Comparison of ENCODE assay signal across 20 cellular contexts in genomic region chr1:157306896-157307295, GRCh38.
A peak's percentile ranks its signal among the peaks of the same experiment; 100 is the strongest.
DNase-seq lines count a peak whose midpoint lies in the region; ATAC-seq, FAIRE-seq and TF ChIP-seq lines count a peak whose summit lies in the region.
"Had no signal": no experiment of that assay in that cellular context is flagged by ENCODE, and none has a peak within 500 bp of the region (broad histone marks: within the 10 kb centered on the region; RNA-seq: fewer than 3 reads in every experiment).

No MANE protein-coding gene starts in this region.

- H3K36me3 ChIP-seq in OCI-LY3 (replicated peaks; ENCODE audit: low read depth, low read length) = peaks cover 15% of the 10 kb centered on the region
- no peaks in the 10 kb centered on the region for H3K36me3 ChIP-seq in endodermal cell (ENCODE audit: control insufficient read depth, insufficient read depth, low read length)
- H3K36me3 ChIP-seq: BLaER1 had no signal

- H3K27me3 ChIP-seq in OCI-LY3 (ENCODE audit: low read depth, low read length) (peaks cover 14% of the 10 kb centered on the region), endodermal cell (ENCODE audit: control insufficient read depth, insufficient read depth, low read length, poor library complexity, severe bottlenecking) (no peaks in the 10 kb centered on the region)
- H3K27me3 ChIP-seq: BLaER1 had no signal

- H3K79me2 ChIP-seq in OCI-LY3 (ENCODE audit: low read length) = no peaks in the 10 kb centered on the region

- 59 to 100% methylated on average over 1 to 3 of the region's 3 CpGs for WGBS in endodermal cell (ENCODE audit: insufficient coverage in 1 of 2, insufficient read length in 1 of 2), 2 experiments

- no peak overlapping the region for H3K4me3 Mint-ChIP-seq in endodermal cell
- H3K4me3 Mint-ChIP-seq: B cell; CD4-positive, CD25-positive, alpha-beta regulatory T cell; CD8-positive, alpha-beta T cell; GM23338; H9 had no signal

- no peak for TF ChIP-seq CTCF in OCI-LY3 (IDR thresholded peaks at IDR 0.05; ENCODE audit: low read depth, low read length)
- TF ChIP-seq CTCF in endodermal cell (conservative IDR thresholded peaks at IDR 0.05) = no peak

- H3K4me3 ChIP-seq in OCI-LY3 (ENCODE audit: low read length) (peak overlapping the region; percentile 8; the same call in 1 of the 2 replicates), endodermal cell (ENCODE audit: low read length) (no peak overlapping the region)
- H3K4me3 ChIP-seq: BLaER1, GM23338 had no signal

- H3K27ac ChIP-seq in OCI-LY3 (ENCODE audit: low read length) (peak overlapping the region; percentile 27), endodermal cell (ENCODE audit: low read depth, low read length) (no peak overlapping the region)
- H3K27ac ChIP-seq: BLaER1, C4-2B had no signal

- peaks cover 19% of the 10 kb centered on the region for H3K4me1 Mint-ChIP-seq in endodermal cell
- H3K4me1 Mint-ChIP-seq: B cell; CD4-positive, CD25-positive, alpha-beta regulatory T cell had no signal

- H3K9me3 ChIP-seq in OCI-LY3 (ENCODE audit: insufficient read depth, low read length) (peaks cover 7% of the 10 kb centered on the region; the same call in 1 of the 2 replicates), endodermal cell (ENCODE audit: control insufficient read depth, low read length) (no peaks in the 10 kb centered on the region)
- H3K9me3 ChIP-seq: BLaER1, Caco-2 had no signal

- H3K36me3 Mint-ChIP-seq in endodermal cell (ENCODE audit: low read depth) = no peaks in the 10 kb centered on the region
- H3K36me3 Mint-ChIP-seq: CD4-positive, CD25-positive, alpha-beta regulatory T cell; CD8-positive, alpha-beta T cell had no signal

- no peaks in the 10 kb centered on the region for H3K9me3 Mint-ChIP-seq in endodermal cell
- H3K9me3 Mint-ChIP-seq: CD8-positive, alpha-beta T cell; GM23338; H9 had no signal

- ATAC-seq in GM18907 (IDR thresholded peaks at IDR 0.05; ENCODE audit: unreplicated experiment) (peak; percentile 10), HG02642 (IDR thresholded peaks at IDR 0.05; ENCODE audit: poor library complexity, unreplicated experiment) (peak; percentile 18), left colon (no peak)
- ATAC-seq: CD8-positive, alpha-beta T cell; GM23338; HCT116 had no signal

- peak overlapping the region; percentile 64 for H3K4me2 ChIP-seq in OCI-LY3 (ENCODE audit: low read length)
- H3K4me2 ChIP-seq: BLaER1, GM23338 had no signal

- H3K27ac Mint-ChIP-seq in endodermal cell = no peak overlapping the region
- H3K27ac Mint-ChIP-seq: B cell; CD4-positive, CD25-positive, alpha-beta regulatory T cell; CD8-positive, alpha-beta T cell; GM23338; H9 had no signal

- intact Hi-C loops in left colon (cut with DNase I, micrococcal nuclease) = no loop called here

- FAIRE-seq in frontal cortex (lab: Jason Lieb, UNC) = no peak
- FAIRE-seq: G401.6 had no signal

- no peaks in the 10 kb centered on the region for H4K20me1 ChIP-seq in OCI-LY3 (ENCODE audit: insufficient read depth, low read length)
- H4K20me1 ChIP-seq: BLaER1 had no signal

- H3K9ac ChIP-seq in OCI-LY3 (ENCODE audit: low read length) = 0 out of 2 replicates have a peak overlapping the region, but pooled peaks have one; percentile 6
- H3K9ac ChIP-seq in endodermal cell (ENCODE audit: extremely low read depth, low read length, poor library complexity, severe bottlenecking) = no peak overlapping the region
- H3K9ac ChIP-seq: BLaER1 had no signal

- peak; percentile 35 for DNase-seq in endodermal cell
- DNase-seq in left colon = no peak
- no peak for DNase-seq in frontal cortex (ENCODE audit: low spot score in 2 of 2)
- DNase-seq in AG20443 (ENCODE audit: low spot score) = no peak
- no peak for DNase-seq in activated CD4-positive, CD25-positive, alpha-beta regulatory T cell (lab: John Stamatoyannopoulos, UW)
- DNase-seq: Caco-2; CD4-positive, CD25-positive, alpha-beta regulatory T cell; CD8-positive, alpha-beta T cell; DMS153; DND-41 had no signal

- peaks cover 48% of the 10 kb centered on the region for H3K4me1 ChIP-seq in OCI-LY3 (ENCODE audit: low read length)
- peaks cover 4% of the 10 kb centered on the region for H3K4me1 ChIP-seq in endodermal cell (ENCODE audit: control insufficient read depth, insufficient read depth, low read length)
- H3K4me1 ChIP-seq: Caco-2 had no signal

- H3K27me3 Mint-ChIP-seq in endodermal cell (ENCODE audit: insufficient read depth) = peaks cover 19% of the 10 kb centered on the region

- no peak overlapping the region for H2AFZ ChIP-seq in OCI-LY3 (ENCODE audit: low read depth, low read length)
- H2AFZ ChIP-seq: GM23338 had no signal
